In the genomic region with DNA sequence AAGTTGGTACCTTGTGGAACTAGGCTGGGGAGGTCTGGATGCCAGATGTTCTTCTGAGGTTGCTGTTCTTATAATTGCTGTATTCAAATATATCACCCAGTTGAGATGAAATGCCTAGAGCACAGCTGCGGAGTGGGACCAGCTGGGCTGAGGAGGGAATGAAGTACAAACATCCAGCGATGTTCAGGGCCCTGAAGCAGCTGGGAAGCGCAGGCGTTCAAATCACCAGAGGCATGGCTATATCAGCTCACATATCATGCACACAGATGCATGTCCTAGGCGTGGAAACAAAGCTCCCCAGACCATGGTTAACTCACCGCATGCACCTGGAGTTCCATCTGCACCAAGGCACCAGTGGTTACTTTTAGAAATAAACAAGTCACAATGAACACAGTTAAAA, we compare ENCODE assay signal across 3 cellular contexts. TPM values are rescaled to one million over a fixed set of nuclear protein-coding genes. Genes with fewer than 3 reads are reported as not detected.
"Had no signal": no experiment of that assay in that cellular context is flagged by ENCODE, and none has a peak within 500 bp of the region (broad histone marks: within the 10 kb centered on the region; RNA-seq: fewer than 3 reads in every experiment).

No MANE protein-coding gene starts in this region.

RNA-seq across cellular contexts. Expression of a gene that starts 7.3 kb away (rescaled TPM):
- total RNA-seq: ascending aorta had no signal

RNA-seq across cellular contexts. Expression of a gene that starts 52.4 kb away (rescaled TPM):
- total RNA-seq: activated CD8-positive, alpha-beta memory T cell treated with anti-CD3 and anti-CD28 coated beads, Interleukin-2, amount 10 ng/mL, durations not matched to agents 7 days and 5 days; activated naive CD8-positive, alpha-beta T cell treated with anti-CD3 and anti-CD28 coated beads, Interleukin-2, amount 10 ng/mL, durations not matched to agents 7 days and 5 days; ascending aorta had no signal
